Comparison of ENCODE assay signal across 11 cellular contexts in genomic region chr3:97871788-97872187, GRCh38. TPM values are rescaled to one million over a fixed set of nuclear protein-coding genes. Genes with fewer than 3 reads are reported as not detected.
DNase-seq lines count a peak whose midpoint lies in the region; ATAC-seq and TF ChIP-seq lines count a peak whose summit lies in the region.
"Had no signal": no experiment of that assay in that cellular context is flagged by ENCODE, and none has a peak within 500 bp of the region (broad histone marks: within the 10 kb centered on the region; RNA-seq: fewer than 3 reads in every experiment).

No MANE protein-coding gene starts in this region.

- H3K9me3 Mint-ChIP-seq in activated T-helper 2 cell treated with anti-CD3 and anti-CD28 coated beads, Interferon-gamma antibody, Interleukin-2, Interleukin-4, amounts not matched to agents 10 μg/mL and 5 μg/mL and 100 μg/mL, durations not matched to agents 14 hours and 24 hours and 36 hours, result peaks cover 4% of the 10 kb centered on the region
- no peaks in the 10 kb centered on the region for H3K9me3 Mint-ChIP-seq in stimulated activated naive CD8-positive, alpha-beta T cell treated with anti-CD3 and anti-CD28 coated beads, Interleukin-15, Interleukin-2, amounts not matched to agents 100 ng/mL and 50 ng/mL, for 24 hours

- H2AK5ac ChIP-seq in IMR-90 (ENCODE audit: low read depth, low read length), result no peak overlapping the region

- H2BK5ac ChIP-seq in IMR-90 (ENCODE audit: low read depth, low read length, poor library complexity, severe bottlenecking), result peak overlapping the region; percentile 37

- H2BK20ac ChIP-seq in IMR-90 (ENCODE audit: low read depth, low read length), result no peak overlapping the region

- TF ChIP-seq POLR2A in IMR-90 (IDR thresholded peaks at IDR 0.05; ENCODE audit: low read depth, low read length), result no peak

- no peaks in the 10 kb centered on the region for H3K27me3 ChIP-seq in IMR-90 (ENCODE audit: control insufficient read depth, insufficient read depth, low read length)
- H3K27me3 ChIP-seq: testis had no signal

- peak overlapping the region; percentile 21; the same call in 1 of the 2 replicates for H2BK120ac ChIP-seq in IMR-90 (ENCODE audit: low read depth, low read length)

- H3K4me3 ChIP-seq in IMR-90 (ENCODE audit: insufficient read depth, low read depth, low read length), result no peak overlapping the region
- H3K4me3 ChIP-seq: testis had no signal

- H4K8ac ChIP-seq in IMR-90 (ENCODE audit: low read depth in 2 of 2, low read length in 2 of 2), result peak overlapping the region in 1 of 2 experiments; percentile 3; a peak in 1 of 4 replicates

- ATAC-seq in IMR-90 (ENCODE audit: low read depth) (peak; percentile 57), GM18909 (IDR thresholded peaks at IDR 0.05; ENCODE audit: poor library complexity, unreplicated experiment) (no peak)
- ATAC-seq: Panc1 had no signal

- H3K23ac ChIP-seq in IMR-90 (ENCODE audit: low read depth, low read length), result 0 out of 2 replicates have a peak overlapping the region, but pooled peaks have one; percentile 29

- no peak overlapping the region for H3K27ac ChIP-seq in IMR-90 (ENCODE audit: insufficient read depth, low read length)
- H3K27ac ChIP-seq: testis had no signal

- H4K5ac ChIP-seq in IMR-90 (ENCODE audit: low read depth, low read length), result peak overlapping the region; percentile 16; the same call in 1 of the 2 replicates

- in situ Hi-C loops in IMR-90 (cut with MboI; ENCODE audit: low sequenced_read_pairs), result no loop called here

- dilution Hi-C loops in IMR-90 (cut with HindIII; ENCODE audit: low sequenced_read_pairs, unreplicated experiment), result no loop called here

- H2AFZ ChIP-seq in IMR-90 (replicated peaks; ENCODE audit: low read length, poor library complexity), result no peak overlapping the region

- H3K27ac Mint-ChIP-seq in activated T-helper 2 cell treated with anti-CD3 and anti-CD28 coated beads, Interferon-gamma antibody, Interleukin-2, Interleukin-4, amounts not matched to agents 10 μg/mL and 5 μg/mL and 100 μg/mL, durations not matched to agents 14 hours and 24 hours and 36 hours, result peak overlapping the region; percentile 82
- H3K27ac Mint-ChIP-seq in stimulated activated naive CD8-positive, alpha-beta T cell treated with anti-CD3 and anti-CD28 coated beads, Interleukin-15, Interleukin-2, amounts not matched to agents 100 ng/mL and 50 ng/mL, for 24 hours, result peak overlapping the region; percentile 80
- H3K27ac Mint-ChIP-seq: activated B cell treated with CpG ODN at 0.5 μM for 24 hours had no signal

- peaks cover 22% of the 10 kb centered on the region for H3K4me1 Mint-ChIP-seq in activated T-helper 2 cell treated with anti-CD3 and anti-CD28 coated beads, Interferon-gamma antibody, Interleukin-2, Interleukin-4, amounts not matched to agents 10 μg/mL and 5 μg/mL and 100 μg/mL, durations not matched to agents 14 hours and 24 hours and 36 hours (ENCODE audit: low read depth)
- peaks cover 26% of the 10 kb centered on the region for H3K4me1 Mint-ChIP-seq in stimulated activated naive CD8-positive, alpha-beta T cell treated with anti-CD3 and anti-CD28 coated beads, Interleukin-15, Interleukin-2, amounts not matched to agents 100 ng/mL and 50 ng/mL, for 24 hours (ENCODE audit: low read depth)
- H3K4me1 Mint-ChIP-seq: activated B cell treated with CpG ODN at 0.5 μM for 24 hours had no signal

- H3K9me3 ChIP-seq in IMR-90 (ENCODE audit: control insufficient read depth, insufficient read depth, low read length), result no peaks in the 10 kb centered on the region
- H3K9me3 ChIP-seq: testis had no signal

- H3K9ac ChIP-seq in IMR-90 (ENCODE audit: low read depth, low read length), result no peak overlapping the region

- no peaks in the 10 kb centered on the region for H3K27me3 Mint-ChIP-seq in activated T-helper 2 cell treated with anti-CD3 and anti-CD28 coated beads, Interferon-gamma antibody, Interleukin-2, Interleukin-4, amounts not matched to agents 10 μg/mL and 5 μg/mL and 100 μg/mL, durations not matched to agents 14 hours and 24 hours and 36 hours (ENCODE audit: low read depth)
- H3K27me3 Mint-ChIP-seq in stimulated activated naive CD8-positive, alpha-beta T cell treated with anti-CD3 and anti-CD28 coated beads, Interleukin-15, Interleukin-2, amounts not matched to agents 100 ng/mL and 50 ng/mL, for 24 hours, result no peaks in the 10 kb centered on the region
- H3K27me3 Mint-ChIP-seq: activated B cell treated with CpG ODN at 0.5 μM for 24 hours had no signal

- CTCF ChIA-PET in IMR-90 (lab: Yijun Ruan, JAX), result no interaction called here

- peak overlapping the region; percentile 93 for H3K4me2 ChIP-seq in IMR-90 (ENCODE audit: low read depth, low read length)

- H3K9me1 ChIP-seq in IMR-90 (ENCODE audit: insufficient read depth, low read length), result no peaks in the 10 kb centered on the region; the same call in 1 of the 2 replicates

- no peak overlapping the region for H2AK9ac ChIP-seq in IMR-90 (replicated peaks; ENCODE audit: low read depth, low read length, poor library complexity)

- BruUV-seq in IMR-90 (replicated peaks; lab: Mats Ljungman, UMichigan), result no TSS peak

- H3K4ac ChIP-seq in IMR-90 (ENCODE audit: low read depth, low read length), result no peak overlapping the region

- peak overlapping the region; percentile 44; the same call in 1 of the 2 replicates for H3K18ac ChIP-seq in IMR-90 (ENCODE audit: low read depth, low read length)

- TF ChIP-seq CTCF in IMR-90 (conservative IDR thresholded peaks at IDR 0.05; ENCODE audit: low read depth, low read length), result no peak

- peaks cover 11% of the 10 kb centered on the region for H3K36me3 Mint-ChIP-seq in activated T-helper 2 cell treated with anti-CD3 and anti-CD28 coated beads, Interferon-gamma antibody, Interleukin-2, Interleukin-4, amounts not matched to agents 10 μg/mL and 5 μg/mL and 100 μg/mL, durations not matched to agents 14 hours and 24 hours and 36 hours (ENCODE audit: low read depth)
- H3K36me3 Mint-ChIP-seq in stimulated activated naive CD8-positive, alpha-beta T cell treated with anti-CD3 and anti-CD28 coated beads, Interleukin-15, Interleukin-2, amounts not matched to agents 100 ng/mL and 50 ng/mL, for 24 hours (ENCODE audit: low read depth), result peaks cover 9% of the 10 kb centered on the region

- no peak for TF ChIP-seq RAD21 in IMR-90 (IDR thresholded peaks at IDR 0.05; ENCODE audit: low read length)

- H3K56ac ChIP-seq in IMR-90 (ENCODE audit: extremely low read depth, insufficient read depth, low read length), result no peak overlapping the region

- H3K4me3 Mint-ChIP-seq in activated T-helper 2 cell treated with anti-CD3 and anti-CD28 coated beads, Interferon-gamma antibody, Interleukin-2, Interleukin-4, amounts not matched to agents 10 μg/mL and 5 μg/mL and 100 μg/mL, durations not matched to agents 14 hours and 24 hours and 36 hours (ENCODE audit: low read depth), result no peak overlapping the region
- peak overlapping the region; percentile 53 for H3K4me3 Mint-ChIP-seq in stimulated activated naive CD8-positive, alpha-beta T cell treated with anti-CD3 and anti-CD28 coated beads, Interleukin-15, Interleukin-2, amounts not matched to agents 100 ng/mL and 50 ng/mL, for 24 hours
- H3K4me3 Mint-ChIP-seq: activated B cell treated with CpG ODN at 0.5 μM for 24 hours had no signal

- no peak overlapping the region for H2BK15ac ChIP-seq in IMR-90 (ENCODE audit: low read depth, low read length)

- H3K14ac ChIP-seq in IMR-90 (replicated peaks; ENCODE audit: low read depth, low read length), result no peak overlapping the region; the same call in 1 of the 2 replicates

- H4K20me1 ChIP-seq in IMR-90 (ENCODE audit: insufficient read depth, low read length), result peaks cover 3% of the 10 kb centered on the region; the same call in 1 of the 2 replicates

- H3K79me1 ChIP-seq in IMR-90 (ENCODE audit: low read depth in 1 of 2, low read length in 2 of 2), result peaks cover 1 to 4% of the 10 kb centered on the region in 2 experiments; a peak in 1 of 4 replicates

- WGBS in IMR-90 (ENCODE audit: extremely low coverage in 2 of 2, insufficient read length in 1 of 2), 2 experiments, result no CpG with 5 or more reads among the region's 2 CpGs

- POLR2A ChIA-PET in IMR-90 (lab: Charles Lee; ENCODE audit: unreplicated experiment), result no interaction called here

- DNase-seq in IMR-90, result peak; percentile 41
- DNase-seq in activated T-helper 2 cell treated with anti-CD3 and anti-CD28 coated beads, Interferon-gamma antibody, Interleukin-2, Interleukin-4, amounts not matched to agents 10 μg/mL and 5 μg/mL and 100 μg/mL, durations not matched to agents 14 hours and 24 hours and 36 hours (ENCODE audit: low spot score), result no peak
- DNase-seq in fibroblast of peridontal ligament (ENCODE audit: extremely low read depth), result peak; percentile 59
- DNase-seq in CD1c-positive myeloid dendritic cell (ENCODE audit: extremely low spot score), result no peak
- no peak for DNase-seq in NCI-H2029 (lab: John Stamatoyannopoulos, UW)
- DNase-seq: activated B cell treated with CpG ODN at 0.5 μM for 24 hours, NCI-H1930, testis had no signal

- peaks cover 2% of the 10 kb centered on the region; the same call in 1 of the 2 replicates for H3K4me1 ChIP-seq in IMR-90 (ENCODE audit: control insufficient read depth, insufficient read depth, low read length)
- H3K4me1 ChIP-seq: testis had no signal

- H4K91ac ChIP-seq in IMR-90 (ENCODE audit: insufficient read depth, low read depth, low read length), result no peak overlapping the region

- H3K36me3 ChIP-seq in IMR-90 (ENCODE audit: control insufficient read depth, insufficient read depth, low read length), result no peaks in the 10 kb centered on the region

- intact Hi-C loops in IMR-90 (cut with micrococcal nuclease), result loop anchor here (2.0 kb wide), 1 partner anchor 49 kb away; the partner anchor contains the start of gene CRYBG3
- intact Hi-C loops in activated T-helper 2 cell treated with anti-CD3 and anti-CD28 coated beads, Interferon-gamma antibody, Interleukin-2, Interleukin-4, amounts not matched to agents 10 μg/mL and 5 μg/mL and 100 μg/mL, durations not matched to agents 14 hours and 24 hours and 36 hours (cut with micrococcal nuclease), result loop anchor here (1.0 to 5.0 kb wide), 3 partner anchors 12 to 111 kb away; partner anchors contain the start of gene CRYBG3

TF ChIP-seq in IMR-90, 13 proteins besides CTCF, POLR2A, EP300 and RAD21 (continues in another document):
- TF ChIP-seq NFE2L2 (IDR thresholded peaks at IDR 0.05; ENCODE audit: low read depth, low read length) (no peak), MXI1 (IDR thresholded peaks at IDR 0.05; ENCODE audit: borderline replicate concordance, low read depth, low read length) (no peak)

RNA-seq across cellular contexts. Expression of gene CRYBG3, which starts 50.0 kb away (rescaled TPM):
- 23.9 and 26.2 TPM in 2 replicates for total RNA-seq in IMR-90 (2012; rRNA removed)
- polyA plus RNA-seq in IMR-90 (2012; rRNA removed), result 4.2 and 4.9 TPM in 2 replicates
- polyA plus RNA-seq in IMR-90 (2012; cell fraction: cytosol; rRNA removed), result 0.94 and 0.95 TPM in 2 replicates
- 2.0 and 15.2 TPM in 2 replicates for polyA plus RNA-seq in IMR-90 (2012; cell fraction: nucleus; rRNA removed; ENCODE audit: low replicate concordance)
- total RNA-seq in activated T-helper 2 cell treated with anti-CD3 and anti-CD28 coated beads, Interferon-gamma antibody, Interleukin-2, Interleukin-4, amounts not matched to agents 10 μg/mL and 5 μg/mL and 100 μg/mL, durations not matched to agents 14 hours and 24 hours and 36 hours, result 7.2 and 7.5 TPM in 2 replicates

Comparison
In these comparisons a context has a peak if more than half of its experiments do, and no peak if none do; other contexts are left out.
1. DNase-seq: peak in IMR-90 (single experiment) and fibroblast of peridontal ligament (single experiment); none in activated T-helper 2 cell treated with anti-CD3 and anti-CD28 coated beads, Interferon-gamma antibody, Interleukin-2, Interleukin-4, amounts not matched to agents 10 μg/mL and 5 μg/mL and 100 μg/mL, durations not matched to agents 14 hours and 24 hours and 36 hours (single experiment), CD1c-positive myeloid dendritic cell (single experiment) and NCI-H2029 (single experiment).